Comparison of ENCODE assay signal across 23 cellular contexts in the genomic region with DNA sequence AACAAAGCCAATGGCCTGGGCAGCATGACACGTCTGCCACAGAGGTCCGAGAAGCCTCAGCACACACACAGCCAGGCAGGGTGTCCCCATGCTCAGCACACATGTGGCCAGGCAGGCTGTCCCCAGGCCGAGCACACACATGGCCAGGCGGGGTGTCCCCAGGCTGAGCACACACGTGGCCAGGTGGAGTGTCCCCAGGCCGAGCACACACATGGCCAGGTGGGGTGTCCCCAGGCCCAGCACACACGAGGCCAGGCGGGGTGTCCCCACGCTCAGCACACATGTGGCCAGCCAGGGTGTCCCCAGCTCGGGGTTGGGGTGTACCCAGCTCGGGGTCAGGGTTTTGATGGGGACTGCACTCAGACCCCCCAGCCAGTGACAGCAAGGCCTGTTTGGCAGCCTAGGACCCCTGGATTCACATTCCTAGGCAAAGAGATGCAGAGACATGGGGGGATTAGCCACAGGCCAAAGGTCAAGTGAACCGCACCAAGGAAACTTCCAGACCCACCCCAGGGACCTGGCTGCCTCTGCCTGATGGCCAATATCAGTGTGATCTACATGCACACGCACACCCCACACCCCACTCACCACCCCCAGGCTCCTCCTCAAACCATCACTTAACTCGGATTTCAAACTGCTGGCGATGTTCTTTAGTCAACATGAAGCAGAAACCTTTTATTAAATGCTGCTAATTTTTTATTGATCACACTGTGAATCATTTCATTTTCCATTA.
DNase-seq lines count a peak whose midpoint lies in the region; ATAC-seq and TF ChIP-seq lines count a peak whose summit lies in the region.
"Had no signal": no experiment of that assay in that cellular context is flagged by ENCODE, and none has a peak within 500 bp of the region (broad histone marks: within the 10 kb centered on the region; RNA-seq: fewer than 3 reads in every experiment).

No MANE protein-coding gene starts in this region.

- no peaks in the 10 kb centered on the region for H3K36me3 Mint-ChIP-seq in natural killer cell treated with Interleukin-12 subunit alpha and Interleukin-12 subunit beta and Interleukin-15 and Interleukin-18, amount 100 ng/mL, for 72 hours
- no peaks in the 10 kb centered on the region for H3K36me3 Mint-ChIP-seq in natural killer cell
- H3K36me3 Mint-ChIP-seq in glutamatergic neuron (ENCODE audit: unreplicated experiment), result no peaks in the 10 kb centered on the region
- H3K36me3 Mint-ChIP-seq in neural progenitor cell, result peaks cover 4% of the 10 kb centered on the region
- H3K36me3 Mint-ChIP-seq: CD14-positive monocyte; CD8-positive, alpha-beta memory T cell had no signal

- peaks cover 0 to 2% of the 10 kb centered on the region in 2 donors for H3K27me3 Mint-ChIP-seq in natural killer cell treated with Interleukin-12 subunit alpha and Interleukin-12 subunit beta and Interleukin-15 and Interleukin-18, amount 100 ng/mL, for 72 hours
- no peaks in the 10 kb centered on the region for H3K27me3 Mint-ChIP-seq in natural killer cell (ENCODE audit: low read depth in 2 of 2)
- H3K27me3 Mint-ChIP-seq in glutamatergic neuron (ENCODE audit: unreplicated experiment), result peaks cover 14% of the 10 kb centered on the region
- peaks cover 8% of the 10 kb centered on the region for H3K27me3 Mint-ChIP-seq in neural progenitor cell (ENCODE audit: insufficient read depth, low read depth)

- intact Hi-C loops in natural killer cell (cut with micrococcal nuclease) (no loop called here), head of caudate nucleus (cut with DNase I) (no loop called here), uterus (cut with DNase I; ENCODE audit: low total_unique reads) (no loop called here)

- no peaks in the 10 kb centered on the region for H3K4me1 Mint-ChIP-seq in natural killer cell treated with Interleukin-12 subunit alpha and Interleukin-12 subunit beta and Interleukin-15 and Interleukin-18, amount 100 ng/mL, for 72 hours (ENCODE audit: low read depth in 2 of 2)
- H3K4me1 Mint-ChIP-seq in natural killer cell, result no peaks in the 10 kb centered on the region
- peaks cover 47% of the 10 kb centered on the region for H3K4me1 Mint-ChIP-seq in glutamatergic neuron (ENCODE audit: low read depth, unreplicated experiment)
- H3K4me1 Mint-ChIP-seq in neural progenitor cell, result peaks cover 88% of the 10 kb centered on the region
- H3K4me1 Mint-ChIP-seq: CD14-positive monocyte; CD8-positive, alpha-beta memory T cell had no signal

- peaks cover 3% of the 10 kb centered on the region for H3F3A ChIP-seq in neural progenitor cell (ENCODE audit: low read depth)

- TF ChIP-seq CTCF in natural killer cell (IDR thresholded peaks at IDR 0.05) (no peak), glutamatergic neuron (IDR thresholded peaks at IDR 0.05; ENCODE audit: partially characterized antibody, unreplicated experiment) (no peak), neural progenitor cell (IDR thresholded peaks at IDR 0.05) (no peak), uterus (IDR thresholded peaks at IDR 0.05) (no peak)

- H2AFZ ChIP-seq in neural progenitor cell (replicated peaks), result no peak overlapping the region

- H3K27ac Mint-ChIP-seq in natural killer cell treated with Interleukin-12 subunit alpha and Interleukin-12 subunit beta and Interleukin-15 and Interleukin-18, amount 100 ng/mL, for 72 hours, result no peak overlapping the region
- H3K27ac Mint-ChIP-seq in natural killer cell (no peak overlapping the region), glutamatergic neuron (ENCODE audit: unreplicated experiment) (no peak overlapping the region), neural progenitor cell (peak overlapping the region; percentile 86)
- H3K27ac Mint-ChIP-seq: CD8-positive, alpha-beta memory T cell had no signal

- H3K4me1 ChIP-seq in neural progenitor cell (peaks cover 19% of the 10 kb centered on the region), uterus (no peaks in the 10 kb centered on the region)

- H3K36me3 ChIP-seq in neural progenitor cell (no peaks in the 10 kb centered on the region), uterus (no peaks in the 10 kb centered on the region)
- H3K36me3 ChIP-seq: BE2C had no signal

- ATAC-seq in natural killer cell treated with Interleukin-12 subunit alpha and Interleukin-12 subunit beta and Interleukin-15 and Interleukin-18, amount 100 ng/mL, for 72 hours, result peak; percentile 28 to 37
- ATAC-seq in natural killer cell, result no peak
- ATAC-seq: K562 had no signal

- peaks cover 92% of the 10 kb centered on the region for H4K20me1 ChIP-seq in neural progenitor cell (ENCODE audit: low read depth)

- H3K79me2 ChIP-seq in neural progenitor cell (ENCODE audit: low read depth), result peaks cover 71% of the 10 kb centered on the region

- H3K9ac ChIP-seq in neural progenitor cell, result no peak overlapping the region

- H3K9me3 ChIP-seq in neural progenitor cell (ENCODE audit: low read depth), result no peaks in the 10 kb centered on the region
- no peaks in the 10 kb centered on the region for H3K9me3 ChIP-seq in uterus
- H3K9me3 ChIP-seq: BE2C had no signal

- TF ChIP-seq POLR2A in uterus (IDR thresholded peaks at IDR 0.05), result no peak

- H3K27ac ChIP-seq in neural progenitor cell, result no peak overlapping the region
- no peak overlapping the region for H3K27ac ChIP-seq in uterus

- H3K4me2 ChIP-seq in neural progenitor cell, result no peak overlapping the region

- H3K9me3 Mint-ChIP-seq in natural killer cell treated with Interleukin-12 subunit alpha and Interleukin-12 subunit beta and Interleukin-15 and Interleukin-18, amount 100 ng/mL, for 72 hours, result no peaks in the 10 kb centered on the region
- H3K9me3 Mint-ChIP-seq in natural killer cell, result no peaks in the 10 kb centered on the region
- peaks cover 7% of the 10 kb centered on the region for H3K9me3 Mint-ChIP-seq in glutamatergic neuron (ENCODE audit: unreplicated experiment)
- H3K9me3 Mint-ChIP-seq in neural progenitor cell, result no peaks in the 10 kb centered on the region
- H3K9me3 Mint-ChIP-seq: CD14-positive monocyte; CD8-positive, alpha-beta memory T cell had no signal

- no peak for DNase-seq in natural killer cell treated with Interleukin-12 subunit alpha and Interleukin-12 subunit beta and Interleukin-15 and Interleukin-18, amount 100 ng/mL, for 72 hours (ENCODE audit: low spot score)
- no peak for DNase-seq in natural killer cell
- DNase-seq in glutamatergic neuron, result peak; percentile 56
- no peak for DNase-seq in neural progenitor cell (ENCODE audit: low spot score)
- DNase-seq in head of caudate nucleus, result no peak
- DNase-seq in MV-4-11 (lab: John Stamatoyannopoulos, UW), result no peak
- no peak for DNase-seq in dedifferentiated amniotic fluid mesenchymal stem cell (ENCODE audit: extremely low spot score)
- DNase-seq in uterus, result no peak
- DNase-seq: 8988T; ACHN; BE2C; Calu3; CD8-positive, alpha-beta memory T cell; DMS79 treated with DMSO at 0.1 percent for 48 hours; GF-D8; Kasumi-1; NCI-H2029; NCI-H446; NCI-H526; RPMI8226; SHP77 had no signal

- H3K27me3 ChIP-seq in neural progenitor cell, result no peaks in the 10 kb centered on the region
- H3K27me3 ChIP-seq in uterus, result no peaks in the 10 kb centered on the region
- H3K27me3 ChIP-seq: BE2C had no signal

- no peak overlapping the region for H3K4me3 ChIP-seq in neural progenitor cell
- no peak overlapping the region for H3K4me3 ChIP-seq in uterus
- H3K4me3 ChIP-seq: K562 had no signal

- H3K4me3 Mint-ChIP-seq in natural killer cell treated with Interleukin-12 subunit alpha and Interleukin-12 subunit beta and Interleukin-15 and Interleukin-18, amount 100 ng/mL, for 72 hours, result no peak overlapping the region
- H3K4me3 Mint-ChIP-seq in natural killer cell, result no peak overlapping the region
- peak overlapping the region; percentile 57 for H3K4me3 Mint-ChIP-seq in glutamatergic neuron (ENCODE audit: unreplicated experiment)
- no peak overlapping the region for H3K4me3 Mint-ChIP-seq in neural progenitor cell
- H3K4me3 Mint-ChIP-seq: CD14-positive monocyte; CD8-positive, alpha-beta memory T cell had no signal

Comparison
In these comparisons a context has a peak if more than half of its experiments do, and no peak if none do; other contexts are left out.
1. ATAC-seq: peak in natural killer cell treated with Interleukin-12 subunit alpha and Interleukin-12 subunit beta and Interleukin-15 and Interleukin-18, amount 100 ng/mL, for 72 hours (2 of 2); none in natural killer cell (0 of 3).